ENCODE assay signal across 8 cellular contexts in the genomic region with DNA sequence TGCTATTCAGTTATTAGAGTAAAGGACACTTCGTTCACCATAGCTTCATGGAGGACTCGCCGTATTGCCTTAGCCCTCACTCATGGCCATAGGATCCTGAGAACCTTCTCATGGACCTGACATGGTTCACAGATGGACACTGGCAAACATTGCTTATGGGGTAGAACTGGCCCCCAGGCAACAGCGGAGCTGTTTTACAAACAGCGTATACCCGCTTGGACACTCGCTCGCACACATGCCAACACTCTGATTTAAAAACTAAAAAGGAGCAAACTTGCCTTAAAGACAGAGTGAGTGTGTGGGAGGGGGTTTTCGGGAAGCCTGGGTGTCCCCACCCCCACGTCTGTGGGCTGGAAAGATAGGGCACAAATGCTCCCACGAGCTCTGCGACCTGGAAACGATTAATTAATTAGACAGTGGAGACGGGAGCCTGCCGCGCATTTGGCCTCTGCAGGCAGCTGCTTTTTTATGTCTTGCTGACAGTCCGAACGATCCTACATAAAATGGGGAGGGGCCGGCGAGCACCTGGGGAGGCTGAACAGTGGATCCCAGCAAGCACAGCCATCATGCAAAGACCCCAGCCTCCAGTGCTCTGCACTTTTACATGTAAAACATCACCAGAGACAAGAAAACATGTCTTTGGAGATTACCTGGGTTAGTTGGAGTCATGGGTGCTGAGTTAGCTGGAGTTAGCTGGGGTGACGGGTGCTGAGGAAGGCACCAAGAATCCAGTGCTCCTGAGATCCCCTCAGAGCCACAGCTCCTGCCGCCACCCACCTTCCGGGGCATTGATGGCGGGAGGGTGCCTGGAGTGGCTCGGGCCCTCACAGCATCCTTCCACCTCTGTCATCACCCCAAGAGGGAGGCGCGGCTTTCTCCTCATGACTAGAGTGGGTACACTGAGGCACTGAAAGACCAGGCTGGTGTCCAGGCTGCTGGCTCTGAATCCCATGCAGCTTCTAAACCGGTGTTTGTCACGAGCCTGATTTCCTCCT.
A peak's percentile ranks its signal among the peaks of the same experiment; 100 is the strongest.
DNase-seq lines count a peak whose midpoint lies in the region; ATAC-seq and TF ChIP-seq lines count a peak whose summit lies in the region.
"Not testable (repeated sequence)": the region's sequence is repeated elsewhere in the genome, so short reads cannot be mapped to it uniquely, and the experiment has no call there.

No MANE protein-coding gene starts in this region.

- intact Hi-C loops in dendritic cell treated with granulocyte-macrophage colony-stimulating factor and Interleukin-4, amounts not matched to agents 40 ng/mL and 50 ng/mL, for 4 days (cut with micrococcal nuclease); heart right ventricle (cut with DNase I); right lobe of liver (cut with DNase I); aorta (cut with DNase I): not testable (repeated sequence)

- H3K79me2 ChIP-seq in neural progenitor cell (ENCODE audit: low read depth); smooth muscle cell (ENCODE audit: low read depth): not testable (repeated sequence)

- peaks cover 18 to 42% (median 34%) of the 10 kb centered on the region in 10 experiments for H3K4me1 ChIP-seq in BLaER1 treated with 17β-estradiol and CSF1 and Interleukin-3, amounts not matched to agents 10 nM and 100 nM
- H3K4me1 ChIP-seq in SJCRH30; right lobe of liver; neural progenitor cell; smooth muscle cell (ENCODE audit: low read depth); aorta (ENCODE audit: control insufficient read depth in 1 of 2, insufficient read depth in 2 of 2, low read length in 2 of 2): not testable (repeated sequence)
- H3K4me1 ChIP-seq in heart right ventricle: peaks cover 0 to 17% (median 4%) of the 10 kb centered on the region in 9 donors

- H3K9ac ChIP-seq in BLaER1 treated with 17β-estradiol and CSF1 and Interleukin-3, amounts not matched to agents 10 nM and 100 nM: 0 out of 22 replicates have a peak overlapping the region, but pooled peaks of 1 of the 11 experiments have one; percentile 23
- H3K9ac ChIP-seq in neural progenitor cell; smooth muscle cell (ENCODE audit: low read depth): not testable (repeated sequence)

- peaks cover 14% of the 10 kb centered on the region for H3K9me3 Mint-ChIP-seq in dendritic cell treated with granulocyte-macrophage colony-stimulating factor and Interleukin-4, amounts not matched to agents 40 ng/mL and 50 ng/mL, for 4 days
- H3K9me3 Mint-ChIP-seq in neural progenitor cell: not testable (repeated sequence)

- peak overlapping the region; percentile 47 for H3K27ac Mint-ChIP-seq in dendritic cell treated with granulocyte-macrophage colony-stimulating factor and Interleukin-4, amounts not matched to agents 40 ng/mL and 50 ng/mL, for 4 days
- H3K27ac Mint-ChIP-seq in neural progenitor cell: not testable (repeated sequence)

- not testable (repeated sequence) for H2AFZ ChIP-seq in neural progenitor cell (replicated peaks); smooth muscle cell (ENCODE audit: low read depth)

- WGBS in heart right ventricle, 2 donors: 70 to 71% methylated on average over 23 to 26 of the region's 29 CpGs
- WGBS in right lobe of liver (ENCODE audit: insufficient coverage, low coverage, low lambda C conversion rate, missing lambda C conversion rate): 80% methylated on average over 2 of the region's 29 CpGs
- WGBS in smooth muscle cell (ENCODE audit: low lambda C conversion rate): 84% methylated on average over 26 of the region's 29 CpGs
- 35 to 51% methylated on average over 26 to 29 of the region's 29 CpGs for WGBS in aorta, 2 donors

- H3K36me3 ChIP-seq in BLaER1 treated with 17β-estradiol and CSF1 and Interleukin-3, amounts not matched to agents 10 nM and 100 nM; SJCRH30; right lobe of liver; neural progenitor cell; smooth muscle cell (ENCODE audit: low read depth); aorta (ENCODE audit: control insufficient read depth in 1 of 2, insufficient read depth in 2 of 2, low read length in 1 of 2): not testable (repeated sequence)
- peaks cover 0 to 16% (median 0%) of the 10 kb centered on the region in 9 donors for H3K36me3 ChIP-seq in heart right ventricle

- DNase-seq in SJCRH30 (peak in 1 of 2 experiments; percentile 37), aorta (peak; percentile 39 to 61)
- DNase-seq in heart right ventricle; right lobe of liver; neural progenitor cell (ENCODE audit: low spot score); smooth muscle cell (lab: John Stamatoyannopoulos, UW; ENCODE audit: unreplicated experiment): not testable (repeated sequence)

- peak overlapping the region in 8 of 11 experiments; percentile 5 to 61 (median 46); a peak in 11 of 22 replicates for H3K27ac ChIP-seq in BLaER1 treated with 17β-estradiol and CSF1 and Interleukin-3, amounts not matched to agents 10 nM and 100 nM
- H3K27ac ChIP-seq in SJCRH30; neural progenitor cell; aorta (ENCODE audit: low read depth in 1 of 2, low read length in 2 of 2): not testable (repeated sequence)
- peak overlapping the region in 6 of 10 donors; percentile 36 to 65 (median 58) for H3K27ac ChIP-seq in heart right ventricle
- peak overlapping the region in 2 of 3 donors; percentile 1 to 13 for H3K27ac ChIP-seq in right lobe of liver
- H3K27ac ChIP-seq in smooth muscle cell (ENCODE audit: low read depth): peak overlapping the region; percentile 64

- H4K20me1 ChIP-seq in BLaER1 treated with 17β-estradiol and CSF1 and Interleukin-3, amounts not matched to agents 10 nM and 100 nM; neural progenitor cell (ENCODE audit: low read depth); smooth muscle cell (ENCODE audit: low read depth): not testable (repeated sequence)

- H3K9me3 ChIP-seq in BLaER1 treated with 17β-estradiol and CSF1 and Interleukin-3, amounts not matched to agents 10 nM and 100 nM (replicated peaks in 1 of 11); SJCRH30 (replicated peaks); heart right ventricle; right lobe of liver; neural progenitor cell (ENCODE audit: low read depth); smooth muscle cell (replicated peaks; ENCODE audit: low read depth); aorta (ENCODE audit: control insufficient read depth, low read length): not testable (repeated sequence)

- ATAC-seq in heart right ventricle (peak in 2 of 8 donors; percentile 4 to 16), right lobe of liver (peak in 1 of 4 donors; percentile 7), aorta (ENCODE audit: low FRiP score) (peak; percentile 39)

- not testable (repeated sequence) for TF ChIP-seq CTCF in heart right ventricle (IDR thresholded peaks at IDR 0.05); right lobe of liver (IDR thresholded peaks at IDR 0.05); neural progenitor cell (IDR thresholded peaks at IDR 0.05); smooth muscle cell (IDR thresholded peaks at IDR 0.05; ENCODE audit: borderline replicate concordance, insufficient read depth, poor library complexity, severe bottlenecking)

- TF ChIP-seq POLR2A in right lobe of liver (IDR thresholded peaks at IDR 0.05): not testable (repeated sequence)

- H3K27me3 Mint-ChIP-seq in dendritic cell treated with granulocyte-macrophage colony-stimulating factor and Interleukin-4, amounts not matched to agents 40 ng/mL and 50 ng/mL, for 4 days: peaks cover 26% of the 10 kb centered on the region
- H3K27me3 Mint-ChIP-seq in neural progenitor cell (ENCODE audit: insufficient read depth, low read depth): not testable (repeated sequence)

- not testable (repeated sequence) for H3F3A ChIP-seq in neural progenitor cell (ENCODE audit: low read depth); smooth muscle cell (ENCODE audit: low read depth)

- not testable (repeated sequence) for H3K4me3 ChIP-seq in BLaER1 treated with 17β-estradiol and CSF1 and Interleukin-3, amounts not matched to agents 10 nM and 100 nM; heart right ventricle; right lobe of liver; neural progenitor cell; smooth muscle cell; aorta (ENCODE audit: low read length in 2 of 2)
- peak overlapping the region; percentile 45 for H3K4me3 ChIP-seq in SJCRH30

- peak overlapping the region; percentile 38 to 70 (median 56) for H3K4me2 ChIP-seq in BLaER1 treated with 17β-estradiol and CSF1 and Interleukin-3, amounts not matched to agents 10 nM and 100 nM
- H3K4me2 ChIP-seq in neural progenitor cell: not testable (repeated sequence)
- peak overlapping the region; percentile 64 for H3K4me2 ChIP-seq in smooth muscle cell

- peaks cover 38% of the 10 kb centered on the region for H3K4me1 Mint-ChIP-seq in dendritic cell treated with granulocyte-macrophage colony-stimulating factor and Interleukin-4, amounts not matched to agents 40 ng/mL and 50 ng/mL, for 4 days (ENCODE audit: low read depth)
- peaks cover 34% of the 10 kb centered on the region for H3K4me1 Mint-ChIP-seq in neural progenitor cell

- H3K27me3 ChIP-seq in BLaER1 treated with 17β-estradiol and CSF1 and Interleukin-3, amounts not matched to agents 10 nM and 100 nM; SJCRH30; heart right ventricle; right lobe of liver; neural progenitor cell; smooth muscle cell (ENCODE audit: low read depth); aorta (ENCODE audit: control insufficient read depth in 1 of 2, insufficient read depth in 2 of 2, low read length in 1 of 2): not testable (repeated sequence)

- not testable (repeated sequence) for H3K36me3 Mint-ChIP-seq in dendritic cell treated with granulocyte-macrophage colony-stimulating factor and Interleukin-4, amounts not matched to agents 40 ng/mL and 50 ng/mL, for 4 days (ENCODE audit: low read depth); neural progenitor cell

- not testable (repeated sequence) for H3K4me3 Mint-ChIP-seq in dendritic cell treated with granulocyte-macrophage colony-stimulating factor and Interleukin-4, amounts not matched to agents 40 ng/mL and 50 ng/mL, for 4 days
- peak overlapping the region; percentile 50 for H3K4me3 Mint-ChIP-seq in neural progenitor cell
